Comparison of ENCODE assay signal across 13 cellular contexts in the genomic region with DNA sequence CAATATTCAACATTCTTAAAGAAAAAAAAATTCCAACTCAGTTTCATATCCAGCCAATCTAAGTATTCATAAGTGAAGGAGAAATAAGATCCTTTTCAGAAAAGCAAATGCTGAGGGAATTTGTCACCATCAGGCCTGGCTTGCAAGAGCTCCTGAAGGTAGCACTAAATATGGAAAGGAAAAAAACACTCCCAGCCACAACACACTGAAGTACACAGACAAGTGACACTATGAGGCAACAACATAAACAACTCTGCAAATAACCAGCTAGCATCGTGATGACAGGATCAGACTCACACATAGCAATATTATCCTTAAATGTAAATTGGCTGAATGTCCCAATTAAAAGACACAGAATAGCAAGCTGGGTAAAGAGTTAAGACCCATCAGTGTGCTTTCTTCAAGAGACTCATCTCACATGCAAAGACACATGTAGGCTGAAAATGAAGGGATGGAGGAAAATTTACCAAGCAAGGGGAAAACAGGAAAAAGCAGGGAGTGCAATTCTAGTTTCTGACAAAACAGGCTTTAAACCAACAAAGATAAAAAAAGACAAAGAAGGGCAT. TPM values are rescaled to one million over a fixed set of nuclear protein-coding genes. Genes with fewer than 3 reads are reported as not detected.
DNase-seq lines count a peak whose midpoint lies in the region; ATAC-seq and TF ChIP-seq lines count a peak whose summit lies in the region.
"Had no signal": no experiment of that assay in that cellular context is flagged by ENCODE, and none has a peak within 500 bp of the region (broad histone marks: within the 10 kb centered on the region; RNA-seq: fewer than 3 reads in every experiment).

No MANE protein-coding gene starts in this region.

- H3K9ac ChIP-seq in skeletal muscle tissue (ENCODE audit: low read depth in 1 of 3, low read length in 3 of 3) = no peak overlapping the region

- CTCF ChIA-PET in HEK293 (lab: Yijun Ruan, JAX) = interaction anchor here (0.6 to 1.1 kb wide), 3 partner anchors 15 to 318 kb away, joined by 3 to 7 read pairs (median 3); no protein-coding TSS in a partner anchor
- CTCF ChIA-PET in Panc1 (lab: Charles Lee) = no interaction called here

- H3K4me1 ChIP-seq in HEK293 (ENCODE audit: control insufficient read depth, insufficient read depth, low read length) (peaks cover 30% of the 10 kb centered on the region), Panc1 (ENCODE audit: control insufficient read depth, insufficient read depth, low read length) (peaks cover 49% of the 10 kb centered on the region), skeletal muscle tissue (ENCODE audit: control insufficient read depth in 3 of 3, insufficient read depth in 3 of 3, low read length in 3 of 3) (peaks cover 29 to 46% (median 32%) of the 10 kb centered on the region in 3 donors)
- H3K4me1 ChIP-seq in effector memory CD4-positive, alpha-beta T cell (ENCODE audit: control insufficient read depth, insufficient read depth, low read length, poor library complexity, severe bottlenecking) = peaks cover 6% of the 10 kb centered on the region

- H3K9me3 ChIP-seq in HEK293 (ENCODE audit: control insufficient read depth, insufficient read depth, low read depth, low read length) (no peaks in the 10 kb centered on the region), Panc1 (ENCODE audit: control insufficient read depth, insufficient read depth, low read depth, low read length) (no peaks in the 10 kb centered on the region), skeletal muscle tissue (ENCODE audit: control insufficient read depth in 3 of 3, low read length in 3 of 3) (no peaks in the 10 kb centered on the region)
- no peaks in the 10 kb centered on the region for H3K9me3 ChIP-seq in effector memory CD4-positive, alpha-beta T cell (ENCODE audit: control insufficient read depth, low read length)

- no TSS peak for BruUV-seq in Panc1 (replicated peaks; lab: Mats Ljungman, UMichigan)

- H3K27ac ChIP-seq in HEK293 (ENCODE audit: extremely low read depth, low read depth, low read length) (no peak overlapping the region), Panc1 (ENCODE audit: low read length) (peak overlapping the region; percentile 41; the same call in 1 of the 2 replicates), skeletal muscle tissue (ENCODE audit: low read depth, low read length) (peak overlapping the region; percentile 80)
- H3K27ac ChIP-seq in effector memory CD4-positive, alpha-beta T cell (ENCODE audit: insufficient read depth, low read length, poor library complexity, severe bottlenecking) = no peak overlapping the region

- intact Hi-C loops in Panc1 (cut with micrococcal nuclease; ENCODE audit: unreplicated experiment) = no loop called here

- DNase-seq in Panc1 (ENCODE audit: low read depth, low spot score) = no peak
- peak; percentile 3 for DNase-seq in ecto neural progenitor cell (ENCODE audit: low spot score)
- no peak for DNase-seq in epidermal melanocyte (ENCODE audit: insufficient read length, low spot score)
- DNase-seq in effector memory CD4-positive, alpha-beta T cell = no peak
- DNase-seq: CD4-positive, alpha-beta T cell; Kasumi-1; NCI-H1417; NCI-H1930; NCI-H2171; SHP77 treated with DMSO at 0.1 percent for 48 hours had no signal

- in situ Hi-C loops in Panc1 (cut with HindIII; ENCODE audit: low pct_unique_long_range_greater_than_20kb, low sequenced_read_pairs) = no loop called here

- no peaks in the 10 kb centered on the region for H3K36me3 ChIP-seq in HEK293 (ENCODE audit: control insufficient read depth in 2 of 2, insufficient read depth in 1 of 2, low read length in 2 of 2)
- no peaks in the 10 kb centered on the region for H3K36me3 ChIP-seq in Panc1 (ENCODE audit: control insufficient read depth, insufficient read depth, low read length)
- H3K36me3 ChIP-seq in skeletal muscle tissue (ENCODE audit: control insufficient read depth in 3 of 3, insufficient read depth in 3 of 3, low read length in 3 of 3) = no peaks in the 10 kb centered on the region
- H3K36me3 ChIP-seq in effector memory CD4-positive, alpha-beta T cell (ENCODE audit: control insufficient read depth, insufficient read depth, low read length) = no peaks in the 10 kb centered on the region

- ATAC-seq in Panc1 (no peak), HG03520 (IDR thresholded peaks at IDR 0.05; ENCODE audit: unreplicated experiment) (no peak)

- H3K27me3 ChIP-seq in Panc1 (ENCODE audit: control insufficient read depth, insufficient read depth, low read length) (no peaks in the 10 kb centered on the region), skeletal muscle tissue (ENCODE audit: control insufficient read depth in 3 of 3, insufficient read depth in 3 of 3, low read length in 3 of 3) (no peaks in the 10 kb centered on the region)
- H3K27me3 ChIP-seq in effector memory CD4-positive, alpha-beta T cell (replicated peaks; ENCODE audit: control insufficient read depth, insufficient read depth, low read length, poor library complexity, severe bottlenecking) = no peaks in the 10 kb centered on the region

- TF ChIP-seq CTCF in HEK293 (tag by site-specific recombination; IDR thresholded peaks at IDR 0.05) = no peak
- TF ChIP-seq CTCF in Panc1 (IDR thresholded peaks at IDR 0.05) = no peak

- no peak overlapping the region for H3K4me3 ChIP-seq in HEK293 (ENCODE audit: low read depth, low read length)
- H3K4me3 ChIP-seq in Panc1 (ENCODE audit: low read depth in 2 of 2, low read length in 2 of 2) = no peak overlapping the region
- H3K4me3 ChIP-seq in skeletal muscle tissue (ENCODE audit: low read length in 3 of 3) = no peak overlapping the region
- H3K4me3 ChIP-seq in effector memory CD4-positive, alpha-beta T cell (ENCODE audit: insufficient read depth, low read depth, low read length, poor library complexity, severe bottlenecking) = no peak overlapping the region

- POLR2A ChIA-PET in HEK293 (lab: Yijun Ruan, JAX) = no interaction called here
- POLR2A ChIA-PET in Panc1 (lab: Charles Lee) = no interaction called here

TF ChIP-seq in HEK293, 187 proteins besides CTCF, POLR2A, EP300 and RAD21:
- TF ChIP-seq PRDM1 (tag by site-specific recombination; IDR thresholded peaks at IDR 0.05) = no peak
- no peak for TF ChIP-seq ZNF174 (tag by site-specific recombination; IDR thresholded peaks at IDR 0.05)
- TF ChIP-seq, protein P1, sequence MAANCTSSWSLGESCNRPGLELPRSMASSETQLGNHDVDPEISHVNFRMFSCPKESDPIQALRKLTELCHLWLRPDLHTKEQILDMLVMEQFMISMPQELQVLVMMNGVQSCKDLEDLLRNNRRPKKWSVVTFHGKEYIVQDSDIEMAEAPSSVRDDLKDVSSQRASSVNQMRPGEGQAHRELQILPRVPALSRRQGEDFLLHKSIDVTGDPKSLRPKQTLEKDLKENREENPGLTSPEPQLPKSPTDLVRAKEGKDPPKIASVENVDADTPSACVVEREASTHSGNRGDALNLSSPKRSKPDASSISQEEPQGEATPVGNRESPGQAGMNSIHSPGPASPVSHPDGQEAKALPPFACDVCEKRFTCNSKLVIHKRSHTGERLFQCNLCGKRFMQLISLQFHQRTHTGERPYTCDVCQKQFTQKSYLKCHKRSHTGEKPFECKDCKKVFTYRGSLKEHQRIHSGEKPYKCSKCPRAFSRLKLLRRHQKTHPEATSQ (tag by site-specific recombination; IDR thresholded peaks at IDR 0.05) = no peak
- no peak for TF ChIP-seq ZNF146 (tag by site-specific recombination; IDR thresholded peaks at IDR 0.05)
- TF ChIP-seq ZNF560 (tag by site-specific recombination; IDR thresholded peaks at IDR 0.05; ENCODE audit: borderline replicate concordance) = no peak
- TF ChIP-seq RBAK (tag by site-specific recombination; IDR thresholded peaks at IDR 0.05) = no peak
- TF ChIP-seq SETDB1 (IDR thresholded peaks at IDR 0.05; ENCODE audit: insufficient read length, low read length) = peak; percentile 59
- TF ChIP-seq ZNF664 (tag by site-specific recombination; IDR thresholded peaks at IDR 0.05) = no peak
- TF ChIP-seq, protein P2, sequence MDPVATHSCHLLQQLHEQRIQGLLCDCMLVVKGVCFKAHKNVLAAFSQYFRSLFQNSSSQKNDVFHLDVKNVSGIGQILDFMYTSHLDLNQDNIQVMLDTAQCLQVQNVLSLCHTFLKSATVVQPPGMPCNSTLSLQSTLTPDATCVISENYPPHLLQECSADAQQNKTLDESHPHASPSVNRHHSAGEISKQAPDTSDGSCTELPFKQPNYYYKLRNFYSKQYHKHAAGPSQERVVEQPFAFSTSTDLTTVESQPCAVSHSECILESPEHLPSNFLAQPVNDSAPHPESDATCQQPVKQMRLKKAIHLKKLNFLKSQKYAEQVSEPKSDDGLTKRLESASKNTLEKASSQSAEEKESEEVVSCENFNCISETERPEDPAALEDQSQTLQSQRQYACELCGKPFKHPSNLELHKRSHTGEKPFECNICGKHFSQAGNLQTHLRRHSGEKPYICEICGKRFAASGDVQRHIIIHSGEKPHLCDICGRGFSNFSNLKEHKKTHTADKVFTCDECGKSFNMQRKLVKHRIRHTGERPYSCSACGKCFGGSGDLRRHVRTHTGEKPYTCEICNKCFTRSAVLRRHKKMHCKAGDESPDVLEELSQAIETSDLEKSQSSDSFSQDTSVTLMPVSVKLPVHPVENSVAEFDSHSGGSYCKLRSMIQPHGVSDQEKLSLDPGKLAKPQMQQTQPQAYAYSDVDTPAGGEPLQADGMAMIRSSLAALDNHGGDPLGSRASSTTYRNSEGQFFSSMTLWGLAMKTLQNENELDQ (tag by site-specific recombination; IDR thresholded peaks at IDR 0.05; ENCODE audit: low read depth) = no peak
- TF ChIP-seq ZNF529 (tag by site-specific recombination; IDR thresholded peaks at IDR 0.05; ENCODE audit: insufficient replicate concordance) = peak; percentile 93
- no peak for TF ChIP-seq KLF7 (tag by site-specific recombination; IDR thresholded peaks at IDR 0.05; ENCODE audit: borderline replicate concordance)
TF ChIP-seq in HEK293: peak in this region for 2.

RNA-seq across cellular contexts. Expression of a gene that starts 33.1 kb away (rescaled TPM):
- 19.1 TPM for total RNA-seq in Panc1 (2021; ENCODE audit: unreplicated experiment)
- 7.7 TPM for polyA plus RNA-seq in Panc1 (2012; ENCODE audit: insufficient read length)
- total RNA-seq in skeletal muscle tissue = 2.6 TPM

Comparison
In these comparisons a context has a peak if more than half of its experiments do, and no peak if none do; other contexts are left out.
1. H3K27ac ChIP-seq: peak in Panc1 (single experiment) and skeletal muscle tissue (single experiment); none in HEK293 (single experiment) and effector memory CD4-positive, alpha-beta T cell (single experiment).